Comparison of ENCODE assay signal across 8 cellular contexts in genomic region chr4:75940692-75941253, GRCh38. TPM values are rescaled to one million over a fixed set of nuclear protein-coding genes. Genes with fewer than 3 reads are reported as not detected.
DNase-seq lines count a peak whose midpoint lies in the region; ATAC-seq lines count a peak whose summit lies in the region.

Gene NAAA (minus strand): TSS chr4:75941013. CDS start chr4:75940949, 64 bp downstream.

- ATAC-seq in GM21825 (IDR thresholded peaks at IDR 0.05; ENCODE audit: unreplicated experiment) (peak; percentile 82), T-helper 17 cell (peak; percentile 90), right cardiac atrium (peak; percentile 94 to 96)

- no peaks in the 10 kb centered on the region for H3K27me3 ChIP-seq in right cardiac atrium (ENCODE audit: control insufficient read depth, insufficient read depth)

- WGBS in right cardiac atrium: under 1% methylated on average over 66 of the region's 66 CpGs

- no peaks in the 10 kb centered on the region for H3K36me3 Mint-ChIP-seq in T-helper 17 cell (ENCODE audit: low read depth)

- intact Hi-C loops in right cardiac atrium (cut with DNase I): no loop called here

- H3K27ac ChIP-seq in angular gyrus (ENCODE audit: low read depth, low read length) (peak within 1 kb of the TSS; percentile 40), right cardiac atrium (ENCODE audit: low read length) (peak within 1 kb of the TSS; percentile 14)

- no peaks in the 10 kb centered on the region for H3K9me3 ChIP-seq in T-helper 17 cell (ENCODE audit: control insufficient read depth, low read length, poor library complexity, severe bottlenecking)
- H3K9me3 ChIP-seq in right cardiac atrium (ENCODE audit: control insufficient read depth, low read length): no peaks in the 10 kb centered on the region

- H3K27ac Mint-ChIP-seq in T-helper 17 cell: peak within 1 kb of the TSS; percentile 85

- H3K4me3 ChIP-seq in right cardiac atrium (ENCODE audit: low read length): peak within 1 kb of the TSS; percentile 77

- H3K4me3 Mint-ChIP-seq in T-helper 17 cell: peak within 1 kb of the TSS; percentile 96

- no peaks in the 10 kb centered on the region for H3K27me3 Mint-ChIP-seq in T-helper 17 cell

- H3K4me1 Mint-ChIP-seq in T-helper 17 cell: peaks cover 11% of the 10 kb centered on the region

- no peaks in the 10 kb centered on the region for H3K4me1 ChIP-seq in right cardiac atrium (ENCODE audit: control insufficient read depth, insufficient read depth, low read length)

- peak; percentile 78 for DNase-seq in GDM1 (lab: John Stamatoyannopoulos, UW)
- DNase-seq in Kasumi-1 (lab: John Stamatoyannopoulos, UW): peak; percentile 57 to 62
- peak; percentile 70 to 78 (median 72) for DNase-seq in T-helper 17 cell
- DNase-seq in right cardiac atrium: peak; percentile 75 to 92 (median 90)
- DNase-seq in retina: peak; percentile 92
- no peak for DNase-seq in NCI-H446 (lab: John Stamatoyannopoulos, UW)

RNA-seq across cellular contexts. Expression of gene NAAA, which starts in this region (rescaled TPM):
- total RNA-seq in T-helper 17 cell (10 to 100 TPM; 50.0 to 65.2 TPM), right cardiac atrium (10 to 100 TPM; 15.3 to 18.4 (median 16.4) TPM)
- polyA plus RNA-seq in right cardiac atrium: 12.7 TPM

Comparison
In these comparisons a context has a peak if more than half of its experiments do, and no peak if none do; other contexts are left out.
1. DNase-seq: peak in GDM1 (single experiment), Kasumi-1 (2 of 2), T-helper 17 cell (3 of 3), right cardiac atrium (3 of 3) and retina (single experiment); none in NCI-H446 (0 of 2).
2. Peak in every context shown above with its lines, with median percentiles within 50 percentile points of each other: ATAC-seq.